14 cellular contexts compared by ENCODE assay signal in genomic region chr5:116370149-116370548, GRCh38.
"Had no signal": no experiment of that assay in that cellular context is flagged by ENCODE, and none has a peak within 500 bp of the region (broad histone marks: within the 10 kb centered on the region; RNA-seq: fewer than 3 reads in every experiment).

No MANE protein-coding gene starts in this region.

- FAIRE-seq: frontal cortex had no signal

- H3K4me3 ChIP-seq: lower lobe of right lung, prostate gland had no signal

- ATAC-seq: lower lobe of right lung; stimulated activated naive CD8-positive, alpha-beta T cell treated with anti-CD3 and anti-CD28 coated beads, Interleukin-15, amount 100 ng/mL, for 72 hours had no signal

- H3K4me1 ChIP-seq: prostate gland had no signal

- H3K9me3 ChIP-seq: lower lobe of right lung, prostate gland had no signal

- DNase-seq: activated CD4-positive, alpha-beta memory T cell treated with anti-CD3 and anti-CD28 coated beads for 36 hours; activated CD4-positive, alpha-beta T cell treated with anti-CD3 and anti-CD28 coated beads for 1 hour; activated gamma-delta T cell treated with Interleukin-2 at 50 U/mL for 16 hours; amniotic stem cell; cortex of kidney; effector CD8-positive, alpha-beta T cell; immature natural killer cell; lower lobe of right lung; midbrain; stimulated activated naive CD8-positive, alpha-beta T cell treated with anti-CD3 and anti-CD28 coated beads, Interleukin-15, amount 100 ng/mL, for 72 hours; T-helper 1 cell; T1000 had no signal

- H3K27ac ChIP-seq: lower lobe of right lung, prostate gland had no signal

- H3K36me3 ChIP-seq: lower lobe of right lung, prostate gland had no signal
